In the genomic region with DNA sequence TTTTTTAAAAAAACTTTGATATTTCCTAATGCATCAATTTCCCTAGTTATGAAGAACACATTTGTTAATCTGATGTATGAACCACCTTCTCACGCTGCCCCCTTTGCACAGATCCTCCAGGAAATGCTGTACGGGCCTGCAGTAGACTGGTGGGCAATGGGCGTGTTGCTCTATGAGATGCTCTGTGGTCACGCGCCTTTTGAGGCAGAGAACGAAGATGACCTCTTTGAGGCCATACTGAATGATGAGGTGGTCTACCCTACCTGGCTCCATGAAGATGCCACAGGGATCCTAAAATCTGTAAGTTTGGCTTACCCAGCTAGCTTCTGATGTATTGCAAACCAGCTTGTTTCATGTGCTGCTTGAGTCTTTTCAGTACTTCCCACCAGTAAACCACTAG, we compare ENCODE assay signal across 23 cellular contexts.
DNase-seq lines count a peak whose midpoint lies in the region; ATAC-seq, FAIRE-seq and TF ChIP-seq lines count a peak whose summit lies in the region.
"Had no signal": no experiment of that assay in that cellular context is flagged by ENCODE, and none has a peak within 500 bp of the region (broad histone marks: within the 10 kb centered on the region; RNA-seq: fewer than 3 reads in every experiment).

No MANE protein-coding gene starts in this region.

- H3K9me3 ChIP-seq in T-helper 17 cell (ENCODE audit: control insufficient read depth, low read length, poor library complexity, severe bottlenecking) = no peaks in the 10 kb centered on the region
- no peaks in the 10 kb centered on the region for H3K9me3 ChIP-seq in lower lobe of right lung
- no peaks in the 10 kb centered on the region for H3K9me3 ChIP-seq in small intestine (ENCODE audit: control insufficient read depth, low read depth)
- H3K9me3 ChIP-seq: HAP-1 had no signal

- no peak for DNase-seq in activated naive CD4-positive, alpha-beta T cell treated with anti-CD3 and anti-CD28 coated beads for 36 hours
- no peak for DNase-seq in activated naive CD4-positive, alpha-beta T cell treated with anti-CD3 and anti-CD28 coated beads, Interleukin-2, amount 50 U/mL, for 72 hours (ENCODE audit: low spot score in 2 of 2)
- DNase-seq in T-helper 17 cell (no peak), lower lobe of right lung (no peak), urothelium cell line (ENCODE audit: low spot score) (no peak), NCI-H774 (lab: John Stamatoyannopoulos, UW) (no peak), glutamatergic neuron (no peak), small intestine (no peak)
- DNase-seq: amniotic stem cell; DMS153; NCI-H1436 treated with DMSO at 0.1 percent for 48 hours; NCI-H510A treated with DMSO at 0.1 percent for 48 hours; retina; stimulated activated CD4-positive, alpha-beta T cell treated with anti-CD3 and anti-CD28 coated beads, Interleukin-4, amount 100 ng/mL, for 1 hour; stimulated activated naive CD4-positive, alpha-beta T cell treated with Interleukin-2 at 50 U/mL for 16 hours had no signal

- H3K27me3 ChIP-seq in lower lobe of right lung (ENCODE audit: low read depth) (no peaks in the 10 kb centered on the region), small intestine (ENCODE audit: control insufficient read depth in 2 of 2, insufficient read depth in 2 of 2, low read length in 2 of 2) (no peaks in the 10 kb centered on the region)

- no peaks in the 10 kb centered on the region for H3K27me3 Mint-ChIP-seq in activated naive CD4-positive, alpha-beta T cell treated with anti-CD3 and anti-CD28 coated beads for 36 hours (ENCODE audit: low read depth)
- no peaks in the 10 kb centered on the region for H3K27me3 Mint-ChIP-seq in T-helper 17 cell
- H3K27me3 Mint-ChIP-seq in glutamatergic neuron (ENCODE audit: unreplicated experiment) = peaks cover 1% of the 10 kb centered on the region
- H3K27me3 Mint-ChIP-seq: type B pancreatic cell had no signal

- H3K36me3 ChIP-seq in lower lobe of right lung = peaks cover 12% of the 10 kb centered on the region
- H3K36me3 ChIP-seq in small intestine (ENCODE audit: control insufficient read depth in 2 of 2, insufficient read depth in 2 of 2, low read length in 2 of 2) = peaks cover 0 to 7% of the 10 kb centered on the region in 2 donors
- H3K36me3 ChIP-seq: HAP-1 had no signal

- no peaks in the 10 kb centered on the region for H3K9me3 Mint-ChIP-seq in activated naive CD4-positive, alpha-beta T cell treated with anti-CD3 and anti-CD28 coated beads for 36 hours
- H3K9me3 Mint-ChIP-seq in activated naive CD4-positive, alpha-beta T cell treated with anti-CD3 and anti-CD28 coated beads, Interleukin-2, amount 50 U/mL, for 72 hours = peaks cover 0 to 10% of the 10 kb centered on the region in 2 donors
- no peaks in the 10 kb centered on the region for H3K9me3 Mint-ChIP-seq in glutamatergic neuron (ENCODE audit: unreplicated experiment)
- H3K9me3 Mint-ChIP-seq: type B pancreatic cell had no signal

- H3K4me3 Mint-ChIP-seq in activated naive CD4-positive, alpha-beta T cell treated with anti-CD3 and anti-CD28 coated beads for 36 hours = no peak overlapping the region
- no peak overlapping the region for H3K4me3 Mint-ChIP-seq in T-helper 17 cell
- no peak overlapping the region for H3K4me3 Mint-ChIP-seq in glutamatergic neuron (ENCODE audit: unreplicated experiment)
- H3K4me3 Mint-ChIP-seq: type B pancreatic cell had no signal

- WGBS in small intestine, 3 donors = 83 to 90% (median 86%) methylated on average over 6 of the region's 6 CpGs

- H3K4me3 ChIP-seq in lower lobe of right lung = no peak overlapping the region
- no peak overlapping the region for H3K4me3 ChIP-seq in small intestine (ENCODE audit: low read depth in 1 of 2, low read length in 2 of 2)
- H3K4me3 ChIP-seq: coronary artery, HAP-1, SK-N-MC had no signal

- no peak for ATAC-seq in activated naive CD4-positive, alpha-beta T cell treated with anti-CD3 and anti-CD28 coated beads, Interleukin-2, amount 50 U/mL, for 72 hours
- ATAC-seq in T-helper 17 cell (no peak), lower lobe of right lung (no peak)

- intact Hi-C loops in activated naive CD4-positive, alpha-beta T cell treated with anti-CD3 and anti-CD28 coated beads for 36 hours (cut with micrococcal nuclease) = no loop called here
- intact Hi-C loops in lower lobe of right lung (cut with DNase I) = no loop called here

- H3K27ac ChIP-seq in lower lobe of right lung = peak overlapping the region; percentile 18
- H3K27ac ChIP-seq in small intestine (ENCODE audit: low read depth in 1 of 2, low read length in 1 of 2) = peak overlapping the region in 1 of 2 donors; percentile 24
- H3K27ac ChIP-seq: C4-2B, coronary artery, SK-N-MC had no signal

- H3K4me1 ChIP-seq in lower lobe of right lung (peaks cover 62% of the 10 kb centered on the region), small intestine (ENCODE audit: control insufficient read depth in 2 of 2, insufficient read depth in 1 of 2, low read depth in 1 of 2, low read length in 1 of 2) (peaks cover 28 to 30% of the 10 kb centered on the region in 2 donors)

- peaks cover 88% of the 10 kb centered on the region for H3K4me1 Mint-ChIP-seq in activated naive CD4-positive, alpha-beta T cell treated with anti-CD3 and anti-CD28 coated beads for 36 hours (ENCODE audit: low read depth)
- peaks cover 40% of the 10 kb centered on the region for H3K4me1 Mint-ChIP-seq in T-helper 17 cell
- peaks cover 3% of the 10 kb centered on the region for H3K4me1 Mint-ChIP-seq in glutamatergic neuron (ENCODE audit: low read depth, unreplicated experiment)

- TF ChIP-seq CTCF in lower lobe of right lung (IDR thresholded peaks at IDR 0.05) = no peak
- no peak for TF ChIP-seq CTCF in glutamatergic neuron (IDR thresholded peaks at IDR 0.05; ENCODE audit: partially characterized antibody, unreplicated experiment)

- peak overlapping the region; percentile 37 for H3K27ac Mint-ChIP-seq in activated naive CD4-positive, alpha-beta T cell treated with anti-CD3 and anti-CD28 coated beads for 36 hours
- H3K27ac Mint-ChIP-seq in activated naive CD4-positive, alpha-beta T cell treated with anti-CD3 and anti-CD28 coated beads, Interleukin-2, amount 50 U/mL, for 72 hours = peak overlapping the region in 1 of 2 donors; percentile 18
- peak overlapping the region; percentile 66 for H3K27ac Mint-ChIP-seq in T-helper 17 cell
- H3K27ac Mint-ChIP-seq in glutamatergic neuron (ENCODE audit: unreplicated experiment) = no peak overlapping the region
- H3K27ac Mint-ChIP-seq: type B pancreatic cell had no signal

- FAIRE-seq in urothelium cell line (lab: Jason Lieb, UNC) (peak; percentile 79), small intestine (lab: Jason Lieb, UNC) (no peak)
- FAIRE-seq: bronchial epithelial cell, endometrium, G401.6 had no signal

- CTCF ChIA-PET in activated naive CD4-positive, alpha-beta T cell treated with anti-CD3 and anti-CD28 coated beads for 36 hours (lab: Charles Lee) = no interaction called here

- H3K36me3 Mint-ChIP-seq in activated naive CD4-positive, alpha-beta T cell treated with anti-CD3 and anti-CD28 coated beads for 36 hours (ENCODE audit: low read depth) = peaks cover 59% of the 10 kb centered on the region
- peaks cover 52 to 70% of the 10 kb centered on the region in 2 donors for H3K36me3 Mint-ChIP-seq in activated naive CD4-positive, alpha-beta T cell treated with anti-CD3 and anti-CD28 coated beads, Interleukin-2, amount 50 U/mL, for 72 hours
- peaks cover 12% of the 10 kb centered on the region for H3K36me3 Mint-ChIP-seq in T-helper 17 cell (ENCODE audit: low read depth)
- no peaks in the 10 kb centered on the region for H3K36me3 Mint-ChIP-seq in glutamatergic neuron (ENCODE audit: unreplicated experiment)
